ENCODE assay signal across 9 cellular contexts in the genomic region with DNA sequence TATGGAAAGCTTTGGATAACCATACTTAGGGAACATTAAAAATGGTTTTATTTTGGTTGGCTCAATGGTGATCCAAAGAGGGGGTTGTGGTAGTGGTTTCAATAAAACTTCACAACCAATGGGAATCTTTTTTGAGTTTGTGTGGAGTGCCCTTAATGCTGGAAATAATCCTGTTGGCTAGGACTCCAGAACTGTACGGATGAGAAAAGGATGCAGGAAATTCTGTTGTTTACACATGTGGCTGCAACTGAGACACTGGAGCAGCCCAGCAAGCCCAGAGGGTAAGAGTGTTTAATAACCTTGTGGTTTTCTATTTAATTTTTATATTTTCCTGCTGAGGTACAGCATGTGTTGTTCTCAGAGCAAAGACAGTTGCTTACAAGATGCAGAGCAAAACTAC. TPM values are rescaled to one million over a fixed set of nuclear protein-coding genes. Genes with fewer than 3 reads are reported as not detected.
DNase-seq lines count a peak whose midpoint lies in the region; ATAC-seq lines count a peak whose summit lies in the region.
"Had no signal": no experiment of that assay in that cellular context is flagged by ENCODE, and none has a peak within 500 bp of the region (broad histone marks: within the 10 kb centered on the region; RNA-seq: fewer than 3 reads in every experiment).

A gene (plus strand): TSS at position 180 of the 400 bp plus-strand sequence. CDS start 38,684 bp downstream, outside the sequence.

- H3K9me3 ChIP-seq in mesodermal cell (ENCODE audit: control insufficient read depth, low read length): no peaks in the 10 kb centered on the region
- H3K9me3 ChIP-seq: esophagus muscularis mucosa had no signal

- DNase-seq in HT1080 (ENCODE audit: low read depth) (peak; percentile 42), cerebellum (ENCODE audit: low spot score) (no peak), RKO (ENCODE audit: low spot score) (no peak), epidermal melanocyte (ENCODE audit: insufficient read length, low spot score) (no peak), C1 segment of cervical spinal cord (lab: John Stamatoyannopoulos, UW) (no peak)

- ATAC-seq in GM21529 (IDR thresholded peaks at IDR 0.05; ENCODE audit: unreplicated experiment): no peak

- peak within 1 kb of the TSS; percentile 86 for H3K27ac ChIP-seq in ACC112 (ENCODE audit: low read depth, low read length)
- peak within 1 kb of the TSS; percentile 68 for H3K27ac ChIP-seq in mesodermal cell (ENCODE audit: low read depth, low read length, severe bottlenecking)

- no peaks in the 10 kb centered on the region for H3K27me3 ChIP-seq in ACC112 (ENCODE audit: insufficient read depth, low read length)
- H3K27me3 ChIP-seq: esophagus muscularis mucosa had no signal

- no peaks in the 10 kb centered on the region for H3K36me3 ChIP-seq in ACC112 (ENCODE audit: insufficient read depth, low read length)
- no peaks in the 10 kb centered on the region for H3K36me3 ChIP-seq in mesodermal cell (ENCODE audit: control insufficient read depth, insufficient read depth, low read length)
- H3K36me3 ChIP-seq: esophagus muscularis mucosa had no signal

- peaks cover 15% of the 10 kb centered on the region for H3K79me2 ChIP-seq in ACC112 (ENCODE audit: control insufficient read depth, insufficient read depth, low read length, unreplicated experiment)

- peak within 1 kb of the TSS; percentile 48 for H2AFZ ChIP-seq in ACC112 (ENCODE audit: low read length, unreplicated experiment)

- WGBS in mesodermal cell (ENCODE audit: insufficient coverage in 2 of 2), 2 experiments: 60 to 91% methylated on average over 1 of the region's 1 CpG

- H3K4me1 ChIP-seq in ACC112 (ENCODE audit: control insufficient read depth, insufficient read depth, low read length, unreplicated experiment) (peaks cover 29% of the 10 kb centered on the region), mesodermal cell (ENCODE audit: control insufficient read depth, insufficient read depth, low read length, poor library complexity, severe bottlenecking) (peaks cover 5% of the 10 kb centered on the region)
- H3K4me1 ChIP-seq: esophagus muscularis mucosa had no signal

- peak within 1 kb of the TSS; percentile 71 for H3K4me3 ChIP-seq in ACC112 (ENCODE audit: low read depth, low read length)
- H3K4me3 ChIP-seq in mesodermal cell (ENCODE audit: extremely low read depth, insufficient read depth, low read length, poor library complexity, severe bottlenecking): no peak within 1 kb of the TSS

RNA-seq across cellular contexts. Expression of the gene that starts here (rescaled TPM):
- 0.19 and 2.6 TPM in 2 replicates for total RNA-seq in HT1080 (2014; rRNA removed; shearing (Covaris generic))
- 1.1 and 1.5 TPM in 2 replicates for polyA plus RNA-seq in HT1080 (2015; cell fraction: cytosol; rRNA removed)
- 0.82 and 2.4 TPM in 2 replicates for polyA plus RNA-seq in HT1080 (2015; cell fraction: nucleus; rRNA removed)
- 45.8 TPM for total RNA-seq in cerebellum
- polyA plus RNA-seq in mesodermal cell (2013, experiment 1 of 2): 9.0 TPM
- polyA plus RNA-seq in mesodermal cell (2013, experiment 2 of 2): 6.1 TPM

Comparison
In these comparisons a context has a peak if more than half of its experiments do, and no peak if none do; other contexts are left out.
1. RNA of the gene that starts here (total RNA-seq): 45.8 TPM in cerebellum (single experiment); 0.19 to 2.6 TPM in HT1080; every median in the first group is over 10 times any median in the second.